27 cellular contexts compared by ENCODE assay signal in the genomic region with DNA sequence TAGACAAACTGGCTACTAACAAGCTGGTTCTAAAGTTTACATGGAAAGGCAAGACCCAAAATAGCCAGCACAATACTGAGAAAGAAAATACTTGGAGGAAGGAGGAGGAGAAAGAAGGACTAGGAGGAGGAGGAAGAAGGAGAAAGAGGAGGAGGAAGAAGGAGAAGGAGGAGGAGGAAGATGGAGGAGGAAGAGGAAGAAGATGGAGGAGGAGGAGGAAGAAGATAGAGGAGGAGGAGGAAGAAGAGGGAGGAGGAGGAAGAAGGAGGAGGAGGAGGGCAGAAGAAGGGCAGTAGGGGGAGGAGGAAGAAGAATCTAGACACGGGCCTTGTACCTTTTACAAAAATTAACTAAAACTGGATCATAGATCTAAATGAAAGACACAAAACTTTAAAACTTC.
A peak's percentile ranks its signal among the peaks of the same experiment; 100 is the strongest.
DNase-seq lines count a peak whose midpoint lies in the region; TF ChIP-seq lines count a peak whose summit lies in the region.
"Had no signal": no experiment of that assay in that cellular context is flagged by ENCODE, and none has a peak within 500 bp of the region (broad histone marks: within the 10 kb centered on the region; RNA-seq: fewer than 3 reads in every experiment).

No MANE protein-coding gene starts in this region.

- POLR2A ChIA-PET in HEK293 (lab: Yijun Ruan, JAX), result no interaction called here

- no peak overlapping the region for H3K4me3 ChIP-seq in HEK293 (ENCODE audit: low read depth, low read length)
- no peak overlapping the region for H3K4me3 ChIP-seq in tibial nerve
- H3K4me3 ChIP-seq: A549; BLaER1; BLaER1 treated with 17β-estradiol and CSF1 and Interleukin-3, amounts not matched to agents 10 nM and 100 nM had no signal

- WGBS in tibial nerve, 2 donors, result 70 to 76% methylated on average over 1 of the region's 1 CpG

- CTCF ChIA-PET in HEK293 (lab: Yijun Ruan, JAX), result no interaction called here

- H3K9me3 ChIP-seq in HEK293 (ENCODE audit: control insufficient read depth, insufficient read depth, low read depth, low read length), result no peaks in the 10 kb centered on the region
- no peaks in the 10 kb centered on the region for H3K9me3 ChIP-seq in tibial nerve
- H3K9me3 ChIP-seq: A549, BE2C, BLaER1, Caco-2 had no signal

- no peak for TF ChIP-seq CTCF in HEK293 (tag by site-specific recombination; IDR thresholded peaks at IDR 0.05)
- TF ChIP-seq CTCF in tibial nerve (IDR thresholded peaks at IDR 0.05), result no peak

- H3K27ac ChIP-seq in HEK293 (ENCODE audit: extremely low read depth, low read depth, low read length) (no peak overlapping the region), tibial nerve (no peak overlapping the region)
- H3K27ac ChIP-seq: 22Rv1; A549; BLaER1; BLaER1 treated with 17β-estradiol and CSF1 and Interleukin-3, amounts not matched to agents 10 nM and 100 nM; C4-2B had no signal

- TF ChIP-seq POLR2A in tibial nerve (IDR thresholded peaks at IDR 0.05), result no peak

- H3K36me3 ChIP-seq in HEK293 (ENCODE audit: control insufficient read depth in 2 of 2, insufficient read depth in 1 of 2, low read length in 2 of 2), result no peaks in the 10 kb centered on the region
- no peaks in the 10 kb centered on the region for H3K36me3 ChIP-seq in tibial nerve
- H3K36me3 ChIP-seq: BE2C; BLaER1; BLaER1 treated with 17β-estradiol and CSF1 and Interleukin-3, amounts not matched to agents 10 nM and 100 nM had no signal

- H3K4me1 ChIP-seq in HEK293 (ENCODE audit: control insufficient read depth, insufficient read depth, low read length) (no peaks in the 10 kb centered on the region), tibial nerve (no peaks in the 10 kb centered on the region)
- H3K4me1 ChIP-seq: BE2C; BLaER1; BLaER1 treated with 17β-estradiol and CSF1 and Interleukin-3, amounts not matched to agents 10 nM and 100 nM; Caco-2 had no signal

- DNase-seq in tibial nerve (ENCODE audit: low spot score in 2 of 2), result no peak
- DNase-seq: 8988T; ACHN; AML-193; BE2C; C1 segment of cervical spinal cord; Caco-2; Calu3; CD4-positive, alpha-beta memory T cell; CD4-positive, alpha-beta T cell; CD4-positive, CD25-positive, alpha-beta regulatory T cell; CD8-positive, alpha-beta memory T cell; CD8-positive, alpha-beta T cell; COR-L47; DMS 273 treated with DMSO at 0.1 percent for 48 hours; DMS153; DMS53; DMS79; DMS79 treated with DMSO at 0.1 percent for 48 hours; DND-41; EL had no signal

- no peaks in the 10 kb centered on the region for H3K27me3 ChIP-seq in tibial nerve
- H3K27me3 ChIP-seq: BLaER1; BLaER1 treated with 17β-estradiol and CSF1 and Interleukin-3, amounts not matched to agents 10 nM and 100 nM had no signal

- no peak for TF ChIP-seq EP300 in tibial nerve (IDR thresholded peaks at IDR 0.05)

TF ChIP-seq in HEK293, 187 proteins besides CTCF, POLR2A, EP300 and RAD21:
- TF ChIP-seq, protein P1, sequence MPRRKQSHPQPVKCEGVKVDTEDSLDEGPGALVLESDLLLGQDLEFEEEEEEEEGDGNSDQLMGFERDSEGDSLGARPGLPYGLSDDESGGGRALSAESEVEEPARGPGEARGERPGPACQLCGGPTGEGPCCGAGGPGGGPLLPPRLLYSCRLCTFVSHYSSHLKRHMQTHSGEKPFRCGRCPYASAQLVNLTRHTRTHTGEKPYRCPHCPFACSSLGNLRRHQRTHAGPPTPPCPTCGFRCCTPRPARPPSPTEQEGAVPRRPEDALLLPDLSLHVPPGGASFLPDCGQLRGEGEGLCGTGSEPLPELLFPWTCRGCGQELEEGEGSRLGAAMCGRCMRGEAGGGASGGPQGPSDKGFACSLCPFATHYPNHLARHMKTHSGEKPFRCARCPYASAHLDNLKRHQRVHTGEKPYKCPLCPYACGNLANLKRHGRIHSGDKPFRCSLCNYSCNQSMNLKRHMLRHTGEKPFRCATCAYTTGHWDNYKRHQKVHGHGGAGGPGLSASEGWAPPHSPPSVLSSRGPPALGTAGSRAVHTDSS (tag by site-specific recombination; IDR thresholded peaks at IDR 0.05), result peak; percentile 88
- TF ChIP-seq EGR2 (tag by site-specific recombination; IDR thresholded peaks at IDR 0.05; ENCODE audit: low read depth), result peak; percentile 74
- TF ChIP-seq, protein P2, sequence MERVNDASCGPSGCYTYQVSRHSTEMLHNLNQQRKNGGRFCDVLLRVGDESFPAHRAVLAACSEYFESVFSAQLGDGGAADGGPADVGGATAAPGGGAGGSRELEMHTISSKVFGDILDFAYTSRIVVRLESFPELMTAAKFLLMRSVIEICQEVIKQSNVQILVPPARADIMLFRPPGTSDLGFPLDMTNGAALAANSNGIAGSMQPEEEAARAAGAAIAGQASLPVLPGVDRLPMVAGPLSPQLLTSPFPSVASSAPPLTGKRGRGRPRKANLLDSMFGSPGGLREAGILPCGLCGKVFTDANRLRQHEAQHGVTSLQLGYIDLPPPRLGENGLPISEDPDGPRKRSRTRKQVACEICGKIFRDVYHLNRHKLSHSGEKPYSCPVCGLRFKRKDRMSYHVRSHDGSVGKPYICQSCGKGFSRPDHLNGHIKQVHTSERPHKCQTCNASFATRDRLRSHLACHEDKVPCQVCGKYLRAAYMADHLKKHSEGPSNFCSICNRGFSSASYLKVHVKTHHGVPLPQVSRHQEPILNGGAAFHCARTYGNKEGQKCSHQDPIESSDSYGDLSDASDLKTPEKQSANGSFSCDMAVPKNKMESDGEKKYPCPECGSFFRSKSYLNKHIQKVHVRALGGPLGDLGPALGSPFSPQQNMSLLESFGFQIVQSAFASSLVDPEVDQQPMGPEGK (tag by site-specific recombination; IDR thresholded peaks at IDR 0.05), result no peak
